1 cellular context compared by ENCODE assay signal in the genomic region with DNA sequence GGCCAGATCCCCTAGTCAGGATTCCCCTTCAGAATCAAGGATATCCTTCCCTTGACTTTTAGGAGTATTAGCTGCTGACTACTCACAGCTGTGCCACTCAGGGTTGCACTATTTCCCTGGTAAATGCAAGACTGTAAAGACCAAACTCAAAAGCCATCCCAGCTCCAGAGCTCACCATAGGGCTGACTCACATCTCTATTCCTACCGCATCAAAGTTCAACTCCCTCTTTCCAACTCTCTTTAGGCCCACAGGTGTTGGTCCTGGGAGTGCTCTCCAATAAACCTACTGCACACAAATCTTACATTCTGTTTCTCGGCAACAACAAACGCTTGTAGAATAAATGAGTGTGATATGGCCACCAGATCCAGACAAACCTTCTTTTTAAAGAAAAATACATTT.
TF ChIP-seq lines count a peak whose summit lies in the region.

No MANE protein-coding gene starts in this region.

TF ChIP-seq in IMR-90, 13 proteins besides CTCF, POLR2A, EP300 and RAD21 (continued from another document):
- TF ChIP-seq SMC3 (IDR thresholded peaks at IDR 0.05; ENCODE audit: low read depth, low read length) (no peak), MAFK (IDR thresholded peaks at IDR 0.05; ENCODE audit: low read depth, low read length) (no peak), CHD1 (IDR thresholded peaks at IDR 0.05; ENCODE audit: low read depth, low read length) (no peak), NFE2L2 (IDR thresholded peaks at IDR 0.05; ENCODE audit: low read depth, low read length) (no peak), MXI1 (IDR thresholded peaks at IDR 0.05; ENCODE audit: borderline replicate concordance, low read depth, low read length) (no peak), RFX5 (IDR thresholded peaks at IDR 0.05; ENCODE audit: low read depth, low read length) (no peak), BHLHE40 (IDR thresholded peaks at IDR 0.05; ENCODE audit: low read depth, low read length) (no peak), MAZ (IDR thresholded peaks at IDR 0.05; ENCODE audit: borderline replicate concordance, low read depth, low read length) (no peak), CEBPB (IDR thresholded peaks at IDR 0.05; ENCODE audit: low read depth, low read length) (no peak), FOS (IDR thresholded peaks at IDR 0.05; ENCODE audit: low read depth, low read length) (no peak)
- TF ChIP-seq, protein P1, sequence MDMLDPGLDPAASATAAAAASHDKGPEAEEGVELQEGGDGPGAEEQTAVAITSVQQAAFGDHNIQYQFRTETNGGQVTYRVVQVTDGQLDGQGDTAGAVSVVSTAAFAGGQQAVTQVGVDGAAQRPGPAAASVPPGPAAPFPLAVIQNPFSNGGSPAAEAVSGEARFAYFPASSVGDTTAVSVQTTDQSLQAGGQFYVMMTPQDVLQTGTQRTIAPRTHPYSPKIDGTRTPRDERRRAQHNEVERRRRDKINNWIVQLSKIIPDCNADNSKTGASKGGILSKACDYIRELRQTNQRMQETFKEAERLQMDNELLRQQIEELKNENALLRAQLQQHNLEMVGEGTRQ (IDR thresholded peaks at IDR 0.05; ENCODE audit: low read depth, low read length): no peak
